1 cellular context compared by ENCODE assay signal in the genomic region with DNA sequence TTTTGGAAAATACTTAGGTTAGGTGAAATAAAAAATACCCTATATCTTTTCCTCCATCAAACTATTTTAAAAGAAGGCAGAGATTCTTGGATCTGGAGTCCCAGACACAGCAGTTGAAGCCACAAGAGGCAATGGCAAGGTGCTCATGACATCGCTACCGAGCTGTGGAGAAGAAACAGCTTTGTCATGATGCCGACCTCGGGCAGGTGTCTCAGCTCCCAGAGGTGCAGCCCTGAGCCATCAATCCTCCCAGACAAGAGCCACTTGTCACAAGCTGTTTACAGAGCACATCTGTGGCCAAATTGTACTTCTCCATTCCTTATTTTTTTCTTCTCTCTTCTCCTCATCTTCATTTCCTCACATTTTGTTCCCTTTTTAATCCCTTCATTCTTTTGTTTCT.
TF ChIP-seq lines count a peak whose summit lies in the region.

No MANE protein-coding gene starts in this region.

TF ChIP-seq in IMR-90, 13 proteins besides CTCF, POLR2A, EP300 and RAD21:
- TF ChIP-seq BHLHE40 (IDR thresholded peaks at IDR 0.05; ENCODE audit: low read depth, low read length) (no peak), RCOR1 (IDR thresholded peaks at IDR 0.05; ENCODE audit: insufficient replicate concordance, low read length) (no peak), CHD1 (IDR thresholded peaks at IDR 0.05; ENCODE audit: low read depth, low read length) (no peak), RFX5 (IDR thresholded peaks at IDR 0.05; ENCODE audit: low read depth, low read length) (no peak), SMC3 (IDR thresholded peaks at IDR 0.05; ENCODE audit: low read depth, low read length) (no peak), CEBPB (IDR thresholded peaks at IDR 0.05; ENCODE audit: low read depth, low read length) (no peak), NFE2L2 (IDR thresholded peaks at IDR 0.05; ENCODE audit: low read depth, low read length) (no peak), MXI1 (IDR thresholded peaks at IDR 0.05; ENCODE audit: borderline replicate concordance, low read depth, low read length) (no peak), MAFK (IDR thresholded peaks at IDR 0.05; ENCODE audit: low read depth, low read length) (no peak), MAZ (IDR thresholded peaks at IDR 0.05; ENCODE audit: borderline replicate concordance, low read depth, low read length) (no peak), FOS (IDR thresholded peaks at IDR 0.05; ENCODE audit: low read depth, low read length) (no peak)
- TF ChIP-seq, protein P1, sequence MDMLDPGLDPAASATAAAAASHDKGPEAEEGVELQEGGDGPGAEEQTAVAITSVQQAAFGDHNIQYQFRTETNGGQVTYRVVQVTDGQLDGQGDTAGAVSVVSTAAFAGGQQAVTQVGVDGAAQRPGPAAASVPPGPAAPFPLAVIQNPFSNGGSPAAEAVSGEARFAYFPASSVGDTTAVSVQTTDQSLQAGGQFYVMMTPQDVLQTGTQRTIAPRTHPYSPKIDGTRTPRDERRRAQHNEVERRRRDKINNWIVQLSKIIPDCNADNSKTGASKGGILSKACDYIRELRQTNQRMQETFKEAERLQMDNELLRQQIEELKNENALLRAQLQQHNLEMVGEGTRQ (IDR thresholded peaks at IDR 0.05; ENCODE audit: low read depth, low read length): no peak
- TF ChIP-seq, protein P2, sequence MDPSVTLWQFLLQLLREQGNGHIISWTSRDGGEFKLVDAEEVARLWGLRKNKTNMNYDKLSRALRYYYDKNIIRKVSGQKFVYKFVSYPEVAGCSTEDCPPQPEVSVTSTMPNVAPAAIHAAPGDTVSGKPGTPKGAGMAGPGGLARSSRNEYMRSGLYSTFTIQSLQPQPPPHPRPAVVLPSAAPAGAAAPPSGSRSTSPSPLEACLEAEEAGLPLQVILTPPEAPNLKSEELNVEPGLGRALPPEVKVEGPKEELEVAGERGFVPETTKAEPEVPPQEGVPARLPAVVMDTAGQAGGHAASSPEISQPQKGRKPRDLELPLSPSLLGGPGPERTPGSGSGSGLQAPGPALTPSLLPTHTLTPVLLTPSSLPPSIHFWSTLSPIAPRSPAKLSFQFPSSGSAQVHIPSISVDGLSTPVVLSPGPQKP (IDR thresholded peaks at IDR 0.05; ENCODE audit: borderline replicate concordance, low read depth, low read length): no peak
